Comparison of ENCODE assay signal across 7 cellular contexts in the genomic region with DNA sequence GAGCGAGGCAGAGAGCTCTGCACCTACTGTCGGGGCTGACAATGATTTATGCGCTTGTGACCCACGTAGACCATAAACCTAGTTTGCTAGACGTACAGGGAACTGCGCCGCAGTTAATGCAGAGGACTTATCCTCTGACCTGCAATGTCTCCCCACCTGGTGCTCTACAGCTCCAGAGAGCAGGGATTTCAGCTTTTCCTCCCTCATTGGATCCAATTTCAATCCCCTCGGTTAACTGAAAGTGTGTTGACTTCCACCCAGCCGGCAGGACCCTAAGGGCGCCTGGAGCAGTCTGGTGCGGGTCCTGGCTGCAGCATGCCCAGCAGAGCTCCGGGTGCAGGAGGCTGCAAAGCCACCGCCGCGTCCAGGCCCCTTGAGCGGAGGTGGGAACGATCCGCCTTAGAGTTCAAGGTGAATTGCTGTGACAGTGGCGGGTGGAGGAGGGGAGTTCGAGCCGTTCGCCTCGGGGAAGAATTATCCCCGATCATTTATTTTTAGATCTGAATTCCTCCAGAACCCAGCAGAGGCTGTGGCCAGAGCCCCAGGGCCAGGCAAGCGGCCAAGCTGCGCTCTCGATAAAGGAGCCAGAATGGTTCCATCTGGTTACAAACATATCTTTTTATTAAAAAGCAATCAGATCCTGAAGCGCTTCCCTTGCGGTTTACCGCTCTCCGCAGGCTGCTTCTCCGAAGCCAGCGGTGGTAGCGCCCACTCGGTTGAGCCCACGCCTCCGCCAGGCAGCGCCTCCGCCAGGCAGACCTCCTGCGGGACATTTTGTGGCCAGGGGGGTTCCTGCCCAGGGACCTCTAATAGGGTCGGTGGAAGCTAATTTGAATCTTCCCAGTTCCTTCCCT.
A peak's percentile ranks its signal among the peaks of the same experiment; 100 is the strongest.
DNase-seq lines count a peak whose midpoint lies in the region; ATAC-seq and TF ChIP-seq lines count a peak whose summit lies in the region.

No MANE protein-coding gene starts in this region.

- H3K27ac Mint-ChIP-seq in T-helper 17 cell (peak overlapping the region; percentile 47), osteocyte (ENCODE audit: unreplicated experiment) (no peak overlapping the region)

- intact Hi-C loops in posterior vena cava (cut with DNase I): no loop called here

- H3K4me3 Mint-ChIP-seq in T-helper 17 cell (peak overlapping the region; percentile 60), osteocyte (ENCODE audit: unreplicated experiment) (peak overlapping the region; percentile 63)

- no peak for TF ChIP-seq CTCF in GM13976 (IDR thresholded peaks at IDR 0.05; ENCODE audit: borderline replicate concordance, control extremely low read depth, extremely low read depth, insufficient read depth, missing control alignments)
- no peak for TF ChIP-seq CTCF in osteocyte (IDR thresholded peaks at IDR 0.05)

- DNase-seq in GM13976 (ENCODE audit: low spot score) (peak; percentile 30), T-helper 17 cell (no peak), fibroblast of peridontal ligament (ENCODE audit: extremely low read depth) (peak; percentile 68), osteocyte (ENCODE audit: extremely low spot score, unreplicated experiment) (no peak), posterior vena cava (ENCODE audit: low spot score) (no peak)

- no peaks in the 10 kb centered on the region for H3K36me3 Mint-ChIP-seq in T-helper 17 cell (ENCODE audit: low read depth)
- no peaks in the 10 kb centered on the region for H3K36me3 Mint-ChIP-seq in osteocyte (ENCODE audit: unreplicated experiment)

- H3K27me3 Mint-ChIP-seq in T-helper 17 cell (peaks cover 73% of the 10 kb centered on the region), osteocyte (ENCODE audit: unreplicated experiment) (peaks cover 95% of the 10 kb centered on the region)

- no peaks in the 10 kb centered on the region for H3K9me3 Mint-ChIP-seq in osteocyte (ENCODE audit: unreplicated experiment)

- H3K9me3 ChIP-seq in T-helper 17 cell (ENCODE audit: control insufficient read depth, low read length, poor library complexity, severe bottlenecking): no peaks in the 10 kb centered on the region

- H3K4me1 Mint-ChIP-seq in T-helper 17 cell: peaks cover 28% of the 10 kb centered on the region
- peaks cover 37% of the 10 kb centered on the region for H3K4me1 Mint-ChIP-seq in osteocyte (ENCODE audit: unreplicated experiment)

- in situ Hi-C loops in GM13976 (cut with MboI; ENCODE audit: low sequenced_read_pairs, unreplicated experiment): no loop called here

- peak; percentile 41 for ATAC-seq in T-helper 17 cell
- no peak for ATAC-seq in GM21717 (IDR thresholded peaks at IDR 0.05; ENCODE audit: unreplicated experiment)
- no peak for ATAC-seq in HG03045 (IDR thresholded peaks at IDR 0.05; ENCODE audit: unreplicated experiment)

Comparison
In these comparisons a context has a peak if more than half of its experiments do, and no peak if none do; other contexts are left out.
1. DNase-seq: peak in GM13976 (single experiment) and fibroblast of peridontal ligament (single experiment); none in T-helper 17 cell (0 of 3), osteocyte (single experiment) and posterior vena cava (single experiment).